In genomic region chr2:141611-142010, GRCh38 we compare ENCODE assay signal across 12 cellular contexts.
"Had no signal": no experiment of that assay in that cellular context is flagged by ENCODE, and none has a peak within 500 bp of the region (broad histone marks: within the 10 kb centered on the region; RNA-seq: fewer than 3 reads in every experiment).

No MANE protein-coding gene starts in this region.

- H3K9me3 ChIP-seq: gastroesophageal sphincter, right atrium auricular region, stomach, thoracic aorta, transverse colon had no signal

- DNase-seq: glutamatergic neuron; stimulated activated CD4-positive, alpha-beta T cell treated with anti-CD3 and anti-CD28 coated beads, Interleukin-12 subunit alpha, Interleukin-12 subunit beta, amount 100 ng/mL, for 4 hours; stimulated activated naive CD4-positive, alpha-beta T cell had no signal

- ATAC-seq: effector memory CD8-positive, alpha-beta T cell; gastroesophageal sphincter; naive thymus-derived CD8-positive, alpha-beta T cell had no signal

- H3K36me3 ChIP-seq: gastroesophageal sphincter, right atrium auricular region, stomach, thoracic aorta, transverse colon had no signal

- H3K36me3 Mint-ChIP-seq: naive thymus-derived CD8-positive, alpha-beta T cell had no signal

- H3K4me3 Mint-ChIP-seq: effector memory CD8-positive, alpha-beta T cell; naive thymus-derived CD8-positive, alpha-beta T cell; neural crest cell had no signal

- H3K4me1 ChIP-seq: gastroesophageal sphincter, right atrium auricular region, stomach, transverse colon had no signal

- H3K4me1 Mint-ChIP-seq: naive thymus-derived CD8-positive, alpha-beta T cell had no signal

- H3K27ac Mint-ChIP-seq: effector memory CD8-positive, alpha-beta T cell had no signal

- H3K4me3 ChIP-seq: gastroesophageal sphincter, right atrium auricular region, stomach, thoracic aorta, transverse colon had no signal

- H3K9me3 Mint-ChIP-seq: effector memory CD8-positive, alpha-beta T cell had no signal

- FAIRE-seq: small intestine had no signal

- H3K27me3 ChIP-seq: right atrium auricular region, transverse colon had no signal

- H3K27ac ChIP-seq: gastroesophageal sphincter, right atrium auricular region, stomach, thoracic aorta, transverse colon had no signal
